Comparison of ENCODE assay signal across 21 cellular contexts in the genomic region with DNA sequence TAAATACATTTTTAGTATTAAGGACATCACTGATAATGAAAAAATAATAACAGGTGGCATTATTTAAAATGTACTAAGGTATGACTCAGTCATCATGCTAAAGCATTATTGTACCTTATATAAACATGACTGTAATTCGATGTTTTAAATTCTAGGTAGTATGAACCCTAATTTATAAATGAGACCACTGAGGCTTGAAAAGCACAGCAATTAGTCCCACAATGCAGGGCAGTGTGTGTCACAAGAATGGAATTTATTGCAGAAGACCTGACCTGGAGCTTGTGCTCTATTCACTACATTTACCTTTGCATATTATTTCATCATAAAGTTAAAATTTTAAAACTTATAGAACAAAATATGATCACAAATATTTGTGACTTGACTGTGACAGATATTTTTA.
"Had no signal": no experiment of that assay in that cellular context is flagged by ENCODE, and none has a peak within 500 bp of the region (broad histone marks: within the 10 kb centered on the region; RNA-seq: fewer than 3 reads in every experiment).

No MANE protein-coding gene starts in this region.

- DNase-seq: activated CD4-positive, alpha-beta T cell treated with anti-CD3 and anti-CD28 coated beads for 36 hours; activated CD4-positive, alpha-beta T cell treated with anti-CD3 and anti-CD28 coated beads, Interleukin-2, amount 50 U/mL, for 48 hours; activated gamma-delta T cell; adrenal gland; central memory CD4-positive, alpha-beta T cell; endodermal cell; erythroblast; gastrocnemius medialis; heart left ventricle; left cardiac atrium; naive thymus-derived CD8-positive, alpha-beta T cell; pancreas; stimulated activated CD4-positive, alpha-beta T cell treated with anti-CD3 and anti-CD28 coated beads, Interleukin-4, amount 100 ng/mL, for 24 hours; stomach had no signal

- H3K4me3 ChIP-seq: adrenal gland, gastrocnemius medialis, heart left ventricle, pancreas, stomach, vagina had no signal

- H3K27me3 ChIP-seq: adrenal gland, gastrocnemius medialis, heart left ventricle, neutrophil, pancreas, stomach, vagina had no signal

- FAIRE-seq: colon, TTC549 had no signal

- H3K36me3 ChIP-seq: adrenal gland, gastrocnemius medialis, heart left ventricle, neutrophil, pancreas, stomach, vagina had no signal

- ATAC-seq: activated CD4-positive, alpha-beta T cell treated with anti-CD3 and anti-CD28 coated beads for 36 hours; gastrocnemius medialis; heart left ventricle; left cardiac atrium; naive thymus-derived CD8-positive, alpha-beta T cell; pancreas; sciatic nerve; stimulated activated effector memory CD8-positive, alpha-beta T cell treated with anti-CD3 and anti-CD28 coated beads, Interleukin-12 subunit alpha, Interleukin-12 subunit beta, amount 100 ng/mL, for 72 hours; WTC11 had no signal
